In the genomic region with DNA sequence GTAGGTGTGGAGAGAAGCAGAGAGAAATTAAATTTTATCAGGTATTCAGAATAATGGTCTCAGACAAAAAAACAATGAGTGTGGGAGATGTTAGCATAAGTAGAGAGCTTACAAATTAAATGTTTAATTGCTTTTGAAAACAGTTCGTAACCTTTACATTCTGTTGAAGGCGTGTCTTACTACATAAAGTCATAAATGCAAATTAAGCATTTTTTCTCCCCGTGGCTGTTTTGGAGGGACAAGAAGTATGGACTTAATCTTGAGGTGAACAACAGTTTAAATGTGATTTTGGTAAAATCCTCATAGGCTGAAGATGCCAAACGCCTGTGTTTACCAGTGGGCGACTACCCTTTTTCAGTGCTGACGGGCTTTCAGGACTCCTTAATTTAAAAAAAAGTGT, we compare ENCODE assay signal across 36 cellular contexts. TPM values are rescaled to one million over a fixed set of nuclear protein-coding genes. Genes with fewer than 3 reads are reported as not detected.
"Had no signal": no experiment of that assay in that cellular context is flagged by ENCODE, and none has a peak within 500 bp of the region (broad histone marks: within the 10 kb centered on the region; RNA-seq: fewer than 3 reads in every experiment).

No MANE protein-coding gene starts in this region.

- H3K27ac Mint-ChIP-seq: activated CD4-positive, alpha-beta memory T cell treated with anti-CD3 and anti-CD28 coated beads for 36 hours; activated CD4-positive, alpha-beta T cell treated with anti-CD3 and anti-CD28 coated beads for 36 hours; activated CD4-positive, alpha-beta T cell treated with anti-CD3 and anti-CD28 coated beads, Interleukin-2, amount 10 ng/mL, durations not matched to agents 24 days and 14 days; activated CD8-positive, alpha-beta memory T cell treated with anti-CD3 and anti-CD28 coated beads, Interleukin-2, amount 10 ng/mL, durations not matched to agents 7 days and 5 days; activated CD8-positive, alpha-beta T cell treated with anti-CD3 and anti-CD28 coated beads, Interleukin-2, amount 10 ng/mL, durations not matched to agents 7 days and 5 days; activated naive CD4-positive, alpha-beta T cell treated with anti-CD3 and anti-CD28 coated beads for 36 hours; activated naive CD4-positive, alpha-beta T cell treated with anti-CD3 and anti-CD28 coated beads, Interleukin-2, amount 50 U/mL, for 72 hours; activated naive CD8-positive, alpha-beta T cell treated with anti-CD3 and anti-CD28 coated beads, Interleukin-2, amount 10 ng/mL, durations not matched to agents 7 days and 5 days; activated T-helper 17 cell treated with anti-CD3 and anti-CD28 coated beads, Interleukin-2, amount 50 U/mL, for 72 hours; brain; T-helper 17 cell; T-helper 2 cell treated with Interferon-gamma antibody and Interleukin-4, amounts not matched to agents 5 μg/mL and 100 μg/mL, for 36 hours had no signal

- FAIRE-seq: endometrium, frontal cortex had no signal

- H3K4me1 Mint-ChIP-seq: activated CD4-positive, alpha-beta T cell treated with anti-CD3 and anti-CD28 coated beads for 36 hours; activated CD4-positive, alpha-beta T cell treated with anti-CD3 and anti-CD28 coated beads, Interleukin-2, amount 10 ng/mL, durations not matched to agents 24 days and 14 days; activated CD8-positive, alpha-beta memory T cell treated with anti-CD3 and anti-CD28 coated beads, Interleukin-2, amount 10 ng/mL, durations not matched to agents 7 days and 5 days; activated naive CD8-positive, alpha-beta T cell treated with anti-CD3 and anti-CD28 coated beads, Interleukin-2, amount 10 ng/mL, durations not matched to agents 7 days and 5 days; activated T-helper 17 cell treated with anti-CD3 and anti-CD28 coated beads, Interleukin-2, amount 50 U/mL, for 72 hours; T-helper 17 cell had no signal

- ATAC-seq: activated CD4-positive, alpha-beta T cell treated with anti-CD3 and anti-CD28 coated beads for 36 hours; activated CD8-positive, alpha-beta memory T cell treated with anti-CD3 and anti-CD28 coated beads, Interleukin-2, amount 10 ng/mL, durations not matched to agents 7 days and 5 days; activated CD8-positive, alpha-beta T cell treated with anti-CD3 and anti-CD28 coated beads, Interleukin-2, amount 10 ng/mL, durations not matched to agents 7 days and 5 days; activated naive CD4-positive, alpha-beta T cell treated with anti-CD3 and anti-CD28 coated beads, Interleukin-2, amount 50 U/mL, for 72 hours; activated T-helper 17 cell treated with anti-CD3 and anti-CD28 coated beads, Interleukin-2, amount 50 U/mL, for 72 hours; esophagus mucosa; T-helper 17 cell had no signal

- H3K27me3 Mint-ChIP-seq: activated CD4-positive, alpha-beta memory T cell treated with anti-CD3 and anti-CD28 coated beads for 36 hours; activated CD4-positive, alpha-beta T cell treated with anti-CD3 and anti-CD28 coated beads for 36 hours; activated CD4-positive, alpha-beta T cell treated with anti-CD3 and anti-CD28 coated beads, Interleukin-2, amount 10 ng/mL, durations not matched to agents 24 days and 14 days; activated CD8-positive, alpha-beta memory T cell treated with anti-CD3 and anti-CD28 coated beads, Interleukin-2, amount 10 ng/mL, durations not matched to agents 7 days and 5 days; activated naive CD8-positive, alpha-beta T cell treated with anti-CD3 and anti-CD28 coated beads, Interleukin-2, amount 10 ng/mL, durations not matched to agents 7 days and 5 days; activated T-helper 17 cell treated with anti-CD3 and anti-CD28 coated beads, Interleukin-2, amount 50 U/mL, for 72 hours; brain; T-helper 17 cell had no signal

- H3K9me3 ChIP-seq: ascending aorta, breast epithelium, colonic mucosa had no signal

- H3K4me1 ChIP-seq: ascending aorta, breast epithelium, colonic mucosa had no signal

- H3K27ac ChIP-seq: ascending aorta, breast epithelium, cardiac muscle cell, colonic mucosa, WERI-Rb-1 had no signal

- H3K4me3 ChIP-seq: ascending aorta, breast epithelium, cardiac muscle cell, colonic mucosa had no signal

- H3K4me3 Mint-ChIP-seq: activated CD4-positive, alpha-beta memory T cell treated with anti-CD3 and anti-CD28 coated beads for 36 hours; activated CD4-positive, alpha-beta T cell treated with anti-CD3 and anti-CD28 coated beads for 36 hours; activated CD4-positive, alpha-beta T cell treated with anti-CD3 and anti-CD28 coated beads, Interleukin-2, amount 10 ng/mL, durations not matched to agents 24 days and 14 days; activated CD8-positive, alpha-beta memory T cell treated with anti-CD3 and anti-CD28 coated beads, Interleukin-2, amount 10 ng/mL, durations not matched to agents 7 days and 5 days; activated CD8-positive, alpha-beta T cell treated with anti-CD3 and anti-CD28 coated beads, Interleukin-2, amount 10 ng/mL, durations not matched to agents 7 days and 5 days; activated naive CD4-positive, alpha-beta T cell treated with anti-CD3 and anti-CD28 coated beads for 36 hours; activated naive CD8-positive, alpha-beta T cell treated with anti-CD3 and anti-CD28 coated beads, Interleukin-2, amount 10 ng/mL, durations not matched to agents 7 days and 5 days; activated T-helper 17 cell treated with anti-CD3 and anti-CD28 coated beads, Interleukin-2, amount 50 U/mL, for 72 hours; brain; T-helper 17 cell; T-helper 2 cell treated with Interferon-gamma antibody and Interleukin-4, amounts not matched to agents 5 μg/mL and 100 μg/mL, for 36 hours had no signal

- DNase-seq: activated CD4-positive, alpha-beta memory T cell treated with anti-CD3 and anti-CD28 coated beads for 36 hours; activated CD4-positive, alpha-beta T cell treated with anti-CD3 and anti-CD28 coated beads for 36 hours; activated CD4-positive, alpha-beta T cell treated with anti-CD3 and anti-CD28 coated beads, Interleukin-2, amount 10 ng/mL, durations not matched to agents 24 days and 14 days; activated CD4-positive, CD25-positive, alpha-beta regulatory T cell; activated CD4-positive, CD25-positive, alpha-beta regulatory T cell treated with anti-CD3 and anti-CD28 coated beads, Interleukin-2, amount 50 U/mL, for 72 hours; activated CD8-positive, alpha-beta memory T cell treated with anti-CD3 and anti-CD28 coated beads, Interleukin-2, amount 10 ng/mL, durations not matched to agents 7 days and 5 days; activated CD8-positive, alpha-beta memory T cell treated with anti-CD3 and anti-CD28 coated beads, Interleukin-2, amount 50 U/mL, for 4 hours; activated CD8-positive, alpha-beta T cell treated with anti-CD3 and anti-CD28 coated beads, Interleukin-2, amount 10 ng/mL, durations not matched to agents 7 days and 5 days; activated effector memory CD4-positive, alpha-beta T cell treated with Interleukin-2 at 50 U/mL for 16 hours; activated gamma-delta T cell treated with Interleukin-2 at 50 U/mL for 16 hours; activated naive CD4-positive, alpha-beta T cell treated with anti-CD3 and anti-CD28 coated beads for 36 hours; activated naive CD8-positive, alpha-beta T cell treated with anti-CD3 and anti-CD28 coated beads, Interleukin-2, amount 10 ng/mL, durations not matched to agents 7 days and 5 days; activated T-cell treated with anti-CD3 and anti-CD28 coated beads, Interleukin-2, amount 50 U/mL, for 1 hour; central memory CD4-positive, alpha-beta T cell; cerebellar nuclear complex; colonic mucosa; effector CD8-positive, alpha-beta T cell; foreskin fibroblast; head of caudate nucleus; hippocampal formation; T-helper 17 cell; T1000; WERI-Rb-1 had no signal

- H3K27me3 ChIP-seq: ascending aorta, breast epithelium, cardiac muscle cell, colonic mucosa had no signal

- H3K9me3 Mint-ChIP-seq: activated CD4-positive, alpha-beta memory T cell treated with anti-CD3 and anti-CD28 coated beads for 36 hours; activated CD4-positive, alpha-beta T cell treated with anti-CD3 and anti-CD28 coated beads, Interleukin-2, amount 10 ng/mL, durations not matched to agents 24 days and 14 days; activated naive CD4-positive, alpha-beta T cell treated with anti-CD3 and anti-CD28 coated beads for 36 hours; activated naive CD4-positive, alpha-beta T cell treated with anti-CD3 and anti-CD28 coated beads, Interleukin-2, amount 50 U/mL, for 72 hours; activated naive CD8-positive, alpha-beta T cell treated with anti-CD3 and anti-CD28 coated beads, Interleukin-2, amount 10 ng/mL, durations not matched to agents 7 days and 5 days; activated T-helper 17 cell treated with anti-CD3 and anti-CD28 coated beads, Interleukin-2, amount 50 U/mL, for 72 hours; brain; T-helper 2 cell treated with Interferon-gamma antibody and Interleukin-4, amounts not matched to agents 5 μg/mL and 100 μg/mL, for 36 hours had no signal

RNA-seq across cellular contexts. Expression of a gene that starts 55.7 kb away (rescaled TPM):
- total RNA-seq: activated CD4-positive, alpha-beta memory T cell treated with anti-CD3 and anti-CD28 coated beads for 36 hours; activated CD8-positive, alpha-beta memory T cell treated with anti-CD3 and anti-CD28 coated beads for 36 hours; activated CD8-positive, alpha-beta T cell treated with anti-CD3 and anti-CD28 coated beads, Interleukin-2, amount 10 ng/mL, durations not matched to agents 7 days and 5 days; activated naive CD8-positive, alpha-beta T cell treated with anti-CD3 and anti-CD28 coated beads, Interleukin-2, amount 10 ng/mL, durations not matched to agents 7 days and 5 days; dermis microvascular lymphatic vessel endothelial cell; epithelial cell of proximal tubule; frontal cortex had no signal
